Comparison of ENCODE assay signal across 17 cellular contexts in genomic region chr1:241362350-241362749, GRCh38. TPM values are rescaled to one million over a fixed set of nuclear protein-coding genes. Genes with fewer than 3 reads are reported as not detected.
DNase-seq lines count a peak whose midpoint lies in the region; ATAC-seq and TF ChIP-seq lines count a peak whose summit lies in the region.
"Had no signal": no experiment of that assay in that cellular context is flagged by ENCODE, and none has a peak within 500 bp of the region (broad histone marks: within the 10 kb centered on the region; RNA-seq: fewer than 3 reads in every experiment).

No MANE protein-coding gene starts in this region.

- WGBS in lung, 2 donors = 54 to 74% methylated on average over 4 of the region's 4 CpGs
- whole genome bisulfite sequencing in gastroesophageal sphincter (ENCODE audit: low coverage in 1 of 2), 2 donors = 68 to 74% methylated on average over 2 to 4 of the region's 4 CpGs

- peaks cover 0 to 2% of the 10 kb centered on the region in 2 donors for H3K9me3 ChIP-seq in lung (ENCODE audit: control insufficient read depth in 2 of 2, insufficient read depth in 1 of 2, low read length in 1 of 2)
- H3K9me3 ChIP-seq in tibial artery = no peaks in the 10 kb centered on the region
- H3K9me3 ChIP-seq in gastroesophageal sphincter = no peaks in the 10 kb centered on the region
- H3K9me3 ChIP-seq: BE2C, HAP-1 had no signal

- ATAC-seq in lung (ENCODE audit: insufficient read depth, low FRiP score) (peak; percentile 53), gastroesophageal sphincter (no peak)

- DNase-seq in G401 (ENCODE audit: low spot score) = peak; percentile 47
- DNase-seq in cerebellar cortex (ENCODE audit: low spot score) = peak; percentile 32
- no peak for DNase-seq in lung (ENCODE audit: low spot score)
- no peak for DNase-seq in GM13976 (ENCODE audit: low spot score)
- DNase-seq in tibial artery = no peak
- DNase-seq in activated T-cell treated with anti-CD3 and anti-CD28 coated beads, Interleukin-2, amount 50 U/mL, for 1 hour = no peak
- DNase-seq: ACHN; BE2C; CD4-positive, CD25-positive, alpha-beta regulatory T cell; CD8-positive, alpha-beta memory T cell; COR-L47; DMS 273 treated with DMSO at 0.1 percent for 48 hours; DMS53; DND-41; GF-D8 had no signal

- intact Hi-C loops in tibial artery (cut with DNase I; ENCODE audit: low total_unique reads) = no loop called here

- TF ChIP-seq CTCF in lung (IDR thresholded peaks at IDR 0.05; ENCODE audit: control extremely low read depth, extremely low read depth) = no peak
- no peak for TF ChIP-seq CTCF in GM13976 (IDR thresholded peaks at IDR 0.05; ENCODE audit: borderline replicate concordance, control extremely low read depth, extremely low read depth, insufficient read depth, missing control alignments)
- TF ChIP-seq CTCF in tibial artery (IDR thresholded peaks at IDR 0.05) = no peak
- TF ChIP-seq CTCF in gastroesophageal sphincter (IDR thresholded peaks at IDR 0.05) = no peak

- H3K36me3 ChIP-seq in lung (ENCODE audit: control insufficient read depth in 2 of 2, insufficient read depth in 2 of 2, low read length in 2 of 2) (no peaks in the 10 kb centered on the region), tibial artery (no peaks in the 10 kb centered on the region), gastroesophageal sphincter (no peaks in the 10 kb centered on the region)
- H3K36me3 ChIP-seq: BE2C, HAP-1 had no signal

- H3K27me3 ChIP-seq in lung (ENCODE audit: control insufficient read depth, insufficient read depth) (no peaks in the 10 kb centered on the region), tibial artery (peaks cover 0 to 1% of the 10 kb centered on the region in 2 donors), gastroesophageal sphincter (peaks cover 31% of the 10 kb centered on the region)

- TF ChIP-seq POLR2A in gastroesophageal sphincter (IDR thresholded peaks at IDR 0.05) = no peak

- in situ Hi-C loops in G401 (cut with HindIII; ENCODE audit: low sequenced_read_pairs) = no loop called here
- in situ Hi-C loops in GM13976 (cut with MboI; ENCODE audit: low sequenced_read_pairs, unreplicated experiment) = no loop called here

- H3K27ac ChIP-seq in lung (ENCODE audit: low read depth in 1 of 2, low read length in 1 of 2) = no peak overlapping the region
- H3K27ac ChIP-seq in tibial artery = no peak overlapping the region
- H3K27ac ChIP-seq in gastroesophageal sphincter = no peak overlapping the region

- peaks cover 0 to under 1% of the 10 kb centered on the region in 2 donors for H3K4me1 ChIP-seq in lung (ENCODE audit: control insufficient read depth in 2 of 2, insufficient read depth in 2 of 2, low read length in 2 of 2)
- H3K4me1 ChIP-seq in tibial artery = peaks cover 0 to 1% (median under 1%) of the 10 kb centered on the region in 4 donors
- H3K4me1 ChIP-seq in gastroesophageal sphincter = peaks cover 0 to 4% (median 0%) of the 10 kb centered on the region in 3 donors
- H3K4me1 ChIP-seq: BE2C, HAP-1 had no signal

- no peak for TF ChIP-seq EP300 in gastroesophageal sphincter (IDR thresholded peaks at IDR 0.05)

- H3K4me3 ChIP-seq in lung = no peak overlapping the region
- H3K4me3 ChIP-seq in tibial artery = no peak overlapping the region
- H3K4me3 ChIP-seq in gastroesophageal sphincter = no peak overlapping the region
- H3K4me3 ChIP-seq: HAP-1 had no signal

RNA-seq across cellular contexts. Expression of gene RGS7, which starts 5.3 kb away (rescaled TPM):
- not detected in 2 replicates for total RNA-seq in G401 (2014; rRNA removed; shearing (Covaris generic))
- total RNA-seq in lung (under 1 TPM in 1 of 2 donors, not detected in 1; 0.25 TPM), gastroesophageal sphincter (under 1 TPM in 1 of 4 donors, not detected in 3; 0.27 TPM)
- under 1 TPM; 0.06 to 0.08 TPM for polyA plus RNA-seq in lung
- total RNA-seq: CD4-positive, CD25-positive, alpha-beta regulatory T cell; CD8-positive, alpha-beta memory T cell had no signal
- polyA plus RNA-seq: CD4-positive, CD25-positive, alpha-beta regulatory T cell; CD8-positive, alpha-beta memory T cell had no signal

Comparison
In these comparisons a context has a peak if more than half of its experiments do, and no peak if none do; other contexts are left out.
1. DNase-seq: peak in G401 (single experiment) and cerebellar cortex (single experiment); none in lung (single experiment), GM13976 (single experiment), tibial artery (0 of 2) and activated T-cell treated with anti-CD3 and anti-CD28 coated beads, Interleukin-2, amount 50 U/mL, for 1 hour (single experiment).